Comparison of ENCODE assay signal across 1 cellular context in the genomic region with DNA sequence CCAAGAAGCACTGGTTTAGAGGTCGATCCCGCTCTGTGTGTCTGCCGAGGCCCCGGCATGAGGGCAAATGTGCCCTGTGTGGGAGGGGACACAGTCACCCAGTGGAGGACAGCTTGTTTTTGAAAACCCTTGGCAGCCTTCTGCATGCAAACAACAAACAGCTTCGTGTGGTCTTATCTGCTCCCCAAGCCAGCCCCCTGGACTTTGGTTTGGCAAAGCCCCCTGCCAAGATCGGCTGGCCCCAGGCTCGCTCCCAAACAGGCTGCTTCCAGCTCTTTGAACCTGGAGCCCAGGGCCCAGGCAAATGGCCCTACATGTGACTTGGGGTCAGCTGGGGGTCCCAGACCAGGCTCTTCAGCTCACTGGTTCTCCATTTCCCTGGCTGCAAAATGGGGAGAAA.
TF ChIP-seq lines count a peak whose summit lies in the region.

No MANE protein-coding gene starts in this region.

TF ChIP-seq in H1, 55 proteins besides CTCF, POLR2A, EP300 and RAD21:
- no peak for TF ChIP-seq POU5F1 (IDR thresholded peaks at IDR 0.05; ENCODE audit: low read depth, low read length)
- no peak for TF ChIP-seq CHD2 (IDR thresholded peaks at IDR 0.05; ENCODE audit: low read length)
- no peak for TF ChIP-seq CBX8 (IDR thresholded peaks at IDR 0.05; ENCODE audit: borderline replicate concordance, low read depth, low read length)
- no peak for TF ChIP-seq ASH2L (IDR thresholded peaks at IDR 0.05; ENCODE audit: low read length)
- no peak for TF ChIP-seq SIX5 (IDR thresholded peaks at IDR 0.05; ENCODE audit: low read depth, low read length)
- TF ChIP-seq TAF7 (optimal IDR thresholded peaks at IDR 0.05; ENCODE audit: borderline replicate concordance, low read depth, low read length) = no peak
- no peak for TF ChIP-seq CBX5 (IDR thresholded peaks at IDR 0.05; ENCODE audit: low read depth, low read length)
- TF ChIP-seq RXRA (IDR thresholded peaks at IDR 0.05; ENCODE audit: insufficient read depth, low read depth, low read length) = no peak
- no peak for TF ChIP-seq BRCA1 (IDR thresholded peaks at IDR 0.05; ENCODE audit: low read depth, low read length)
- TF ChIP-seq, protein P1, sequence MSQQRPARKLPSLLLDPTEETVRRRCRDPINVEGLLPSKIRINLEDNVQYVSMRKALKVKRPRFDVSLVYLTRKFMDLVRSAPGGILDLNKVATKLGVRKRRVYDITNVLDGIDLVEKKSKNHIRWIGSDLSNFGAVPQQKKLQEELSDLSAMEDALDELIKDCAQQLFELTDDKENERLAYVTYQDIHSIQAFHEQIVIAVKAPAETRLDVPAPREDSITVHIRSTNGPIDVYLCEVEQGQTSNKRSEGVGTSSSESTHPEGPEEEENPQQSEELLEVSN (IDR thresholded peaks at IDR 0.05) = no peak
- no peak for TF ChIP-seq YY1 (IDR thresholded peaks at IDR 0.05; ENCODE audit: low read depth, low read length)
- no peak for TF ChIP-seq TCF12 (IDR thresholded peaks at IDR 0.05; ENCODE audit: low read depth, low read length)
- TF ChIP-seq KDM5A (IDR thresholded peaks at IDR 0.05; ENCODE audit: low read length) = no peak
- TF ChIP-seq, protein P2, sequence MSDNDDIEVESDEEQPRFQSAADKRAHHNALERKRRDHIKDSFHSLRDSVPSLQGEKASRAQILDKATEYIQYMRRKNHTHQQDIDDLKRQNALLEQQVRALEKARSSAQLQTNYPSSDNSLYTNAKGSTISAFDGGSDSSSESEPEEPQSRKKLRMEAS (IDR thresholded peaks at IDR 0.05) = no peak
- TF ChIP-seq POLR2AphosphoS5 (IDR thresholded peaks at IDR 0.05; ENCODE audit: low read depth, low read length) = no peak
- no peak for TF ChIP-seq SP4 (IDR thresholded peaks at IDR 0.05; ENCODE audit: low read length)
- no peak for TF ChIP-seq RNF2 (IDR thresholded peaks at IDR 0.05; ENCODE audit: borderline replicate concordance, low read depth, low read length, missing control alignments, poor library complexity, severe bottlenecking)
- no peak for TF ChIP-seq SIRT6 (IDR thresholded peaks at IDR 0.05; ENCODE audit: low read length)
